Comparison of ENCODE assay signal across 1 cellular context in the genomic region with DNA sequence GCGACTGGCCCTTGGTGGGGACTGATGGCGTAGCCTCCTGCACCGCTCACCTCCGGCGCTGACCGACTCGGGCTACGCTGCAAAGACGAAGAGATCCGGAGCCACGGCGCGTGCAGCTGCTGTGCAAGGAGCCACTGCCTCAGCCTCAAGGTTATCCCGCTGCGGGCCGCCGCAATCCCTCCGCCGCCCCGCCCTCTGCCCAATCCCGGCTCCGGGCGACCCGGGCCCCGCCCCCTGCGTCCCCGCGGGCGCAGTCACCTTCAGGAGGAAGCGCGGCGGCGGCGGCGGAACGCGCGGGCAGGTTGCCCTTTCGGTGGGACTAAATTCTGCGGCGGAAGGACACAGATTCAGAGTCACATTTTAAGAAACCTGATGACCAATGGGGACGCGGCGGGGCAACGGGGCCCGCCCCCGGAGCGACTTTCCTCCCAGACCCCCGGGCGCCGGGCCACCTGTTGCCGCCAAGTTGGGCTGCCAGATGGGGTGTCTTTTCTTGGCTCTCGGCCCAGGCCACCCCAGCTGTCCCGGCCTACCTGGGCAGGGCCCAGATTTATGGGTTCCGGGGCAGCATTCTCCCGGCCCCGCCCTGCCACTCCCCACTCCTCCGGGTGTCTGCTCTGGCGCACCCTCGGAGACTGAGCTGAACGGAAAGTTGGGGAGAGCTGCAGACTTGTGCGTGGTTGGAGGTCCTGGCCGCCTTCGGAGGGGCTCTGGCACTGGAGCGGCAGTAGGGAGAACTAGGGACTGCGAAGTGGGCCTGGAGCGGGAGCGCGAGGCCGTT.
TF ChIP-seq lines count a peak whose summit lies in the region.

Gene PKM (minus strand): TSS at position 125 of the 781 bp plus-strand sequence. CDS start 12,093 bp downstream, outside the sequence.

TF ChIP-seq in WTC11, 78 proteins besides CTCF, POLR2A, EP300 and RAD21 (continued from another document and continues in another):
- TF ChIP-seq E2F5 (CRISPR knock-in tag; IDR thresholded peaks at IDR 0.05) (peak; percentile 96), ETV6 (CRISPR knock-in tag; IDR thresholded peaks at IDR 0.05) (peak; percentile 90), NFE2L1 (CRISPR knock-in tag; IDR thresholded peaks at IDR 0.05) (peak; percentile 65), PRRX2 (CRISPR knock-in tag; IDR thresholded peaks at IDR 0.05) (no peak), E2F1 (CRISPR knock-in tag; IDR thresholded peaks at IDR 0.05) (peak; percentile 17; the same call in 1 of the 2 replicates), RORB (CRISPR knock-in tag; IDR thresholded peaks at IDR 0.05) (no peak), ZNF317 (CRISPR knock-in tag; IDR thresholded peaks at IDR 0.05; ENCODE audit: borderline replicate concordance, low read depth) (0 out of 2 replicates have a peak, but pooled peaks have one; percentile 48), HMGA2 (CRISPR knock-in tag; IDR thresholded peaks at IDR 0.05) (no peak), CREM (CRISPR knock-in tag; IDR thresholded peaks at IDR 0.05) (peak; percentile 91), SMAD3 (CRISPR knock-in tag; IDR thresholded peaks at IDR 0.05; ENCODE audit: borderline replicate concordance) (no peak), ZBTB21 (CRISPR knock-in tag; IDR thresholded peaks at IDR 0.05; ENCODE audit: borderline replicate concordance) (peak; percentile 60; the same call in 1 of the 2 replicates), NFYB (CRISPR knock-in tag; conservative IDR thresholded peaks at IDR 0.05; ENCODE audit: low read depth) (peak; percentile 82), FOXJ3 (CRISPR knock-in tag; IDR thresholded peaks at IDR 0.05; ENCODE audit: borderline replicate concordance) (no peak), IRF1 (CRISPR knock-in tag; IDR thresholded peaks at IDR 0.05) (0 out of 2 replicates have a peak, but pooled peaks have one; percentile 71), ZBTB43 (CRISPR knock-in tag; IDR thresholded peaks at IDR 0.05) (peak; percentile 72; the same call in 1 of the 2 replicates), SMAD4 (CRISPR knock-in tag; IDR thresholded peaks at IDR 0.05) (no peak), NFATC4 (CRISPR knock-in tag; IDR thresholded peaks at IDR 0.05) (no peak), ZNF219 (CRISPR knock-in tag; IDR thresholded peaks at IDR 0.05; ENCODE audit: borderline replicate concordance) (no peak), EMX1 (CRISPR knock-in tag; IDR thresholded peaks at IDR 0.05) (no peak), ZNF263 (CRISPR knock-in tag; IDR thresholded peaks at IDR 0.05; ENCODE audit: low read depth) (no peak), CREB1 (CRISPR knock-in tag; IDR thresholded peaks at IDR 0.05) (0 out of 2 replicates have a peak, but pooled peaks have one; percentile 20)
- TF ChIP-seq, protein P1, sequence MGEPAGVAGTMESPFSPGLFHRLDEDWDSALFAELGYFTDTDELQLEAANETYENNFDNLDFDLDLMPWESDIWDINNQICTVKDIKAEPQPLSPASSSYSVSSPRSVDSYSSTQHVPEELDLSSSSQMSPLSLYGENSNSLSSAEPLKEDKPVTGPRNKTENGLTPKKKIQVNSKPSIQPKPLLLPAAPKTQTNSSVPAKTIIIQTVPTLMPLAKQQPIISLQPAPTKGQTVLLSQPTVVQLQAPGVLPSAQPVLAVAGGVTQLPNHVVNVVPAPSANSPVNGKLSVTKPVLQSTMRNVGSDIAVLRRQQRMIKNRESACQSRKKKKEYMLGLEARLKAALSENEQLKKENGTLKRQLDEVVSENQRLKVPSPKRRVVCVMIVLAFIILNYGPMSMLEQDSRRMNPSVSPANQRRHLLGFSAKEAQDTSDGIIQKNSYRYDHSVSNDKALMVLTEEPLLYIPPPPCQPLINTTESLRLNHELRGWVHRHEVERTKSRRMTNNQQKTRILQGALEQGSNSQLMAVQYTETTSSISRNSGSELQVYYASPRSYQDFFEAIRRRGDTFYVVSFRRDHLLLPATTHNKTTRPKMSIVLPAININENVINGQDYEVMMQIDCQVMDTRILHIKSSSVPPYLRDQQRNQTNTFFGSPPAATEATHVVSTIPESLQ (CRISPR knock-in tag; IDR thresholded peaks at IDR 0.05), result no peak
- TF ChIP-seq, protein P2, sequence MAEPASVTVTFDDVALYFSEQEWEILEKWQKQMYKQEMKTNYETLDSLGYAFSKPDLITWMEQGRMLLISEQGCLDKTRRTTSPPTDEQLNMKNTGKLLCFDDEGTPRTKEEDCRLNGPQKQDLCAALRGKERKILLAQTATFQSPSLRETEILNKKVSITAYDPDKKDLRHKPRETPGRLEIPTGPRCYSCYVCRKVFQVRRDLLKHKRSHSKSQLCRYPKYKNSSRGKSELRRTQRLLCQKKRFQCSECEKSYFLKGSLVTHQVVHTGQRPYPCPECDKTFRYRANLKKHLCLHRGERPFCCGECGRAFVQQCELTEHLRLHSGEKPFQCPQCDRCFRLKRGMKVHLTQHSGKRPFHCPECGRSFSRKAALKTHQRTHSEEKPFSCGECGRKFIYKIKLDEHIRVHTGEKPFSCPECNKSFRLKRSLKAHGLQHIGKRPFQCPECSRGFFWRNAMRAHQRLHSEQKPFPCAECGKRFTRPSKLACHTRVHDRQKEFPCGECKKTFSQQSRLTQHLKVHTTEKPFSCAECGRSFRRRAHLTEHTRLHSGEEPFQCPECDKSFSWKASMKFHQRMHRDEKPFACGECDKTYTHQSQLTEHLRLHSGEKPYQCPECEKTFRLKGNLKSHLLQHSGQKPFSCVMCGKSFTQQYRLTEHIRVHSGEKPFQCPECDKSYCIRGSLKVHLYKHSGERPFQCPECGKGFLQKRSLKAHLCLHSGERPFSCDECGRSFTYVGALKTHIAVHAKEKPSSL (CRISPR knock-in tag; conservative IDR thresholded peaks at IDR 0.05), result no peak
- TF ChIP-seq, protein P3, sequence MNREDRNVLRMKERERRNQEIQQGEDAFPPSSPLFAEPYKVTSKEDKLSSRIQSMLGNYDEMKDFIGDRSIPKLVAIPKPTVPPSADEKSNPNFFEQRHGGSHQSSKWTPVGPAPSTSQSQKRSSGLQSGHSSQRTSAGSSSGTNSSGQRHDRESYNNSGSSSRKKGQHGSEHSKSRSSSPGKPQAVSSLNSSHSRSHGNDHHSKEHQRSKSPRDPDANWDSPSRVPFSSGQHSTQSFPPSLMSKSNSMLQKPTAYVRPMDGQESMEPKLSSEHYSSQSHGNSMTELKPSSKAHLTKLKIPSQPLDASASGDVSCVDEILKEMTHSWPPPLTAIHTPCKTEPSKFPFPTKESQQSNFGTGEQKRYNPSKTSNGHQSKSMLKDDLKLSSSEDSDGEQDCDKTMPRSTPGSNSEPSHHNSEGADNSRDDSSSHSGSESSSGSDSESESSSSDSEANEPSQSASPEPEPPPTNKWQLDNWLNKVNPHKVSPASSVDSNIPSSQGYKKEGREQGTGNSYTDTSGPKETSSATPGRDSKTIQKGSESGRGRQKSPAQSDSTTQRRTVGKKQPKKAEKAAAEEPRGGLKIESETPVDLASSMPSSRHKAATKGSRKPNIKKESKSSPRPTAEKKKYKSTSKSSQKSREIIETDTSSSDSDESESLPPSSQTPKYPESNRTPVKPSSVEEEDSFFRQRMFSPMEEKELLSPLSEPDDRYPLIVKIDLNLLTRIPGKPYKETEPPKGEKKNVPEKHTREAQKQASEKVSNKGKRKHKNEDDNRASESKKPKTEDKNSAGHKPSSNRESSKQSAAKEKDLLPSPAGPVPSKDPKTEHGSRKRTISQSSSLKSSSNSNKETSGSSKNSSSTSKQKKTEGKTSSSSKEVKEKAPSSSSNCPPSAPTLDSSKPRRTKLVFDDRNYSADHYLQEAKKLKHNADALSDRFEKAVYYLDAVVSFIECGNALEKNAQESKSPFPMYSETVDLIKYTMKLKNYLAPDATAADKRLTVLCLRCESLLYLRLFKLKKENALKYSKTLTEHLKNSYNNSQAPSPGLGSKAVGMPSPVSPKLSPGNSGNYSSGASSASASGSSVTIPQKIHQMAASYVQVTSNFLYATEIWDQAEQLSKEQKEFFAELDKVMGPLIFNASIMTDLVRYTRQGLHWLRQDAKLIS (CRISPR knock-in tag; IDR thresholded peaks at IDR 0.05; ENCODE audit: borderline replicate concordance), result no peak
- TF ChIP-seq, protein P4, sequence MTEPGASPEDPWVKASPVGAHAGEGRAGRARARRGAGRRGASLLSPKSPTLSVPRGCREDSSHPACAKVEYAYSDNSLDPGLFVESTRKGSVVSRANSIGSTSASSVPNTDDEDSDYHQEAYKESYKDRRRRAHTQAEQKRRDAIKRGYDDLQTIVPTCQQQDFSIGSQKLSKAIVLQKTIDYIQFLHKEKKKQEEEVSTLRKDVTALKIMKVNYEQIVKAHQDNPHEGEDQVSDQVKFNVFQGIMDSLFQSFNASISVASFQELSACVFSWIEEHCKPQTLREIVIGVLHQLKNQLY (CRISPR knock-in tag; IDR thresholded peaks at IDR 0.05), result no peak
- TF ChIP-seq, protein P5, sequence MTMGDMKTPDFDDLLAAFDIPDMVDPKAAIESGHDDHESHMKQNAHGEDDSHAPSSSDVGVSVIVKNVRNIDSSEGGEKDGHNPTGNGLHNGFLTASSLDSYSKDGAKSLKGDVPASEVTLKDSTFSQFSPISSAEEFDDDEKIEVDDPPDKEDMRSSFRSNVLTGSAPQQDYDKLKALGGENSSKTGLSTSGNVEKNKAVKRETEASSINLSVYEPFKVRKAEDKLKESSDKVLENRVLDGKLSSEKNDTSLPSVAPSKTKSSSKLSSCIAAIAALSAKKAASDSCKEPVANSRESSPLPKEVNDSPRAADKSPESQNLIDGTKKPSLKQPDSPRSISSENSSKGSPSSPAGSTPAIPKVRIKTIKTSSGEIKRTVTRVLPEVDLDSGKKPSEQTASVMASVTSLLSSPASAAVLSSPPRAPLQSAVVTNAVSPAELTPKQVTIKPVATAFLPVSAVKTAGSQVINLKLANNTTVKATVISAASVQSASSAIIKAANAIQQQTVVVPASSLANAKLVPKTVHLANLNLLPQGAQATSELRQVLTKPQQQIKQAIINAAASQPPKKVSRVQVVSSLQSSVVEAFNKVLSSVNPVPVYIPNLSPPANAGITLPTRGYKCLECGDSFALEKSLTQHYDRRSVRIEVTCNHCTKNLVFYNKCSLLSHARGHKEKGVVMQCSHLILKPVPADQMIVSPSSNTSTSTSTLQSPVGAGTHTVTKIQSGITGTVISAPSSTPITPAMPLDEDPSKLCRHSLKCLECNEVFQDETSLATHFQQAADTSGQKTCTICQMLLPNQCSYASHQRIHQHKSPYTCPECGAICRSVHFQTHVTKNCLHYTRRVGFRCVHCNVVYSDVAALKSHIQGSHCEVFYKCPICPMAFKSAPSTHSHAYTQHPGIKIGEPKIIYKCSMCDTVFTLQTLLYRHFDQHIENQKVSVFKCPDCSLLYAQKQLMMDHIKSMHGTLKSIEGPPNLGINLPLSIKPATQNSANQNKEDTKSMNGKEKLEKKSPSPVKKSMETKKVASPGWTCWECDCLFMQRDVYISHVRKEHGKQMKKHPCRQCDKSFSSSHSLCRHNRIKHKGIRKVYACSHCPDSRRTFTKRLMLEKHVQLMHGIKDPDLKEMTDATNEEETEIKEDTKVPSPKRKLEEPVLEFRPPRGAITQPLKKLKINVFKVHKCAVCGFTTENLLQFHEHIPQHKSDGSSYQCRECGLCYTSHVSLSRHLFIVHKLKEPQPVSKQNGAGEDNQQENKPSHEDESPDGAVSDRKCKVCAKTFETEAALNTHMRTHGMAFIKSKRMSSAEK (CRISPR knock-in tag; IDR thresholded peaks at IDR 0.05; ENCODE audit: borderline replicate concordance), result no peak
- TF ChIP-seq, protein P6, sequence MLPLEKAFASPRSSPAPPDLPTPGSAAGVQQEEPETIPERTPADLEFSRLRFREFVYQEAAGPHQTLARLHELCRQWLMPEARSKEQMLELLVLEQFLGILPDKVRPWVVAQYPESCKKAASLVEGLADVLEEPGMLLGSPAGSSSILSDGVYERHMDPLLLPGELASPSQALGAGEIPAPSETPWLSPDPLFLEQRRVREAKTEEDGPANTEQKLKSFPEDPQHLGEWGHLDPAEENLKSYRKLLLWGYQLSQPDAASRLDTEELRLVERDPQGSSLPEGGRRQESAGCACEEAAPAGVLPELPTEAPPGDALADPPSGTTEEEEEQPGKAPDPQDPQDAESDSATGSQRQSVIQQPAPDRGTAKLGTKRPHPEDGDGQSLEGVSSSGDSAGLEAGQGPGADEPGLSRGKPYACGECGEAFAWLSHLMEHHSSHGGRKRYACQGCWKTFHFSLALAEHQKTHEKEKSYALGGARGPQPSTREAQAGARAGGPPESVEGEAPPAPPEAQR (CRISPR knock-in tag; IDR thresholded peaks at IDR 0.05), result no peak
